1 cellular context compared by ENCODE assay signal in genomic region chr2:1766400-1766799, GRCh38.
TF ChIP-seq lines count a peak whose summit lies in the region.

No MANE protein-coding gene starts in this region.

TF ChIP-seq in IMR-90, 13 proteins besides CTCF, POLR2A, EP300 and RAD21:
- no peak for TF ChIP-seq SMC3 (IDR thresholded peaks at IDR 0.05; ENCODE audit: low read depth, low read length)
- TF ChIP-seq, protein P1, sequence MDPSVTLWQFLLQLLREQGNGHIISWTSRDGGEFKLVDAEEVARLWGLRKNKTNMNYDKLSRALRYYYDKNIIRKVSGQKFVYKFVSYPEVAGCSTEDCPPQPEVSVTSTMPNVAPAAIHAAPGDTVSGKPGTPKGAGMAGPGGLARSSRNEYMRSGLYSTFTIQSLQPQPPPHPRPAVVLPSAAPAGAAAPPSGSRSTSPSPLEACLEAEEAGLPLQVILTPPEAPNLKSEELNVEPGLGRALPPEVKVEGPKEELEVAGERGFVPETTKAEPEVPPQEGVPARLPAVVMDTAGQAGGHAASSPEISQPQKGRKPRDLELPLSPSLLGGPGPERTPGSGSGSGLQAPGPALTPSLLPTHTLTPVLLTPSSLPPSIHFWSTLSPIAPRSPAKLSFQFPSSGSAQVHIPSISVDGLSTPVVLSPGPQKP (IDR thresholded peaks at IDR 0.05; ENCODE audit: borderline replicate concordance, low read depth, low read length) = no peak
TF ChIP-seq in IMR-90: peak in this region for 0.
